In the genomic region with DNA sequence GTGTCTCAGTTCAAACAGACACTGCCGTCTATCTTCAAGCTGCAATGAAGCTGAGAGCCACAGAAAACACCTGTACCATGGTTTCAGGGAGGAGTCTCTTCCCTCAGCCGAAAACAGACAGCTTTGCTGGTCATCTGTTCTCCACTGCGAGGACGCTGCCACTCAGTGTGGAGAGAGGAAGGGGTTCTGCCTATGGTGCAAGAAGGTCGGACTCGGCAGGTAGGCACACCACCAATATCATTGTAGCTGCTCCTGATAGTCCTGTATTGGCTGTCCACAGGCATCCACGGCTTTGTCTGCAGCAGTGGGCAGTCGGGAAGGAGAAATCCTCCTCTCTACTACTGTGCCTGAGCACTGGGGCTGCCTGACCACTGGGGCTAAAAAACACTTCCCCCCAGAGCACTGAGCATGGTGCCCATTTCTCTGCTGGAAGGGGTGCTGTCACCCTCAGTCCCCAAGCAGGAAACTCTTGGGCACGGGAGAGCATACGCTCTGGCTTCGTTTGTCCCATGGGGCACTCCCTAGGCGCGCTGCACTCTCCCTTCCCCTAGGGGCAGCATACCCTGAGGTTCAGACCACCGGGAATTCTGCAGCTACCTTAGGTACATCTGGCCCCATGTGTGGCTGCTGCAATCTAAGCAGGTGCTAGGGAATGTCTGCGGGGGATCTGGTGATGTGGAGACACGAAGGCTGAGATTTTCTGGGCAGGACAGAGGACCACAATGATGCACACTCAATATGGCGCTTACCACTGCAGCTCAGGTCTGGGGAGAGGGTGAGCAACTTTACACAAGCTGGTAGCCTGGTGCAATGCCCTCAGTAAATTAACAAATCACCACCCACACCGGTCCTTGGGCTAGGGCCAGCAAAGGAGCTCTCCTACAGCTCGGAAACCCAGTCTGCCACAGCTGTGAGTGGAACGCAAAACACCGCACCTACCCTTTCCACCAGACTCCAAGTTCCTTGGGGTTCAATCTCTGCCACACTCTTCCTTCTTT, we compare ENCODE assay signal across 9 cellular contexts.
DNase-seq lines count a peak whose midpoint lies in the region; ATAC-seq, FAIRE-seq and TF ChIP-seq lines count a peak whose summit lies in the region.
"Had no signal": no experiment of that assay in that cellular context is flagged by ENCODE, and none has a peak within 500 bp of the region (broad histone marks: within the 10 kb centered on the region; RNA-seq: fewer than 3 reads in every experiment).

No MANE protein-coding gene starts in this region.

- no peak for FAIRE-seq in RCC 7860 (lab: Jason Lieb, UNC)

- peaks cover 2% of the 10 kb centered on the region for H3K27me3 Mint-ChIP-seq in glutamatergic neuron (ENCODE audit: unreplicated experiment)

- no peaks in the 10 kb centered on the region for H3K9me3 ChIP-seq in thyroid gland

- WGBS in thyroid gland, 2 donors, result 40 to 55% methylated on average over 16 to 21 of the region's 21 CpGs

- TF ChIP-seq CTCF in AG09309 (IDR thresholded peaks at IDR 0.05; ENCODE audit: control insufficient read depth, insufficient read depth, low read depth, low read length, missing control alignments) (peak; percentile 10), thyroid gland (IDR thresholded peaks at IDR 0.05) (peak in 4 of 6 experiments; percentile 20 to 69 (median 58)), glutamatergic neuron (IDR thresholded peaks at IDR 0.05; ENCODE audit: partially characterized antibody, unreplicated experiment) (no peak)

- peaks cover 5% of the 10 kb centered on the region for H3K36me3 Mint-ChIP-seq in glutamatergic neuron (ENCODE audit: unreplicated experiment)

- peak; percentile 46 for ATAC-seq in GM18868 (IDR thresholded peaks at IDR 0.05; ENCODE audit: unreplicated experiment)
- peak; percentile 23 for ATAC-seq in HG03045 (IDR thresholded peaks at IDR 0.05; ENCODE audit: unreplicated experiment)
- no peak for ATAC-seq in left ventricle myocardium superior

- H3K4me3 Mint-ChIP-seq in glutamatergic neuron (ENCODE audit: unreplicated experiment), result no peak overlapping the region

- intact Hi-C loops in left ventricle myocardium superior (cut with micrococcal nuclease) (no loop called here), thyroid gland (cut with DNase I) (no loop called here)

- peak overlapping the region in 2 of 3 donors; percentile 22 to 56 for H3K27ac ChIP-seq in thyroid gland
- H3K27ac ChIP-seq: HL-60 had no signal

- H3K4me3 ChIP-seq in AG09309 (ENCODE audit: control insufficient read depth, low read depth, low read length), result no peak overlapping the region
- H3K4me3 ChIP-seq in thyroid gland (replicated peaks in 1 of 3), result peak overlapping the region; percentile 4 to 56 (median 33)

- H3K27ac Mint-ChIP-seq in glutamatergic neuron (ENCODE audit: unreplicated experiment), result no peak overlapping the region

- H3K4me1 Mint-ChIP-seq in glutamatergic neuron (ENCODE audit: low read depth, unreplicated experiment), result no peaks in the 10 kb centered on the region

- H3K36me3 ChIP-seq in thyroid gland, result no peaks in the 10 kb centered on the region

- H3K9me3 Mint-ChIP-seq in glutamatergic neuron (ENCODE audit: unreplicated experiment), result peaks cover 5% of the 10 kb centered on the region

- DNase-seq in AG09309 (ENCODE audit: low read depth) (no peak), SHP77 treated with DMSO at 0.1 percent for 48 hours (lab: John Stamatoyannopoulos, UW) (peak; percentile 18), left ventricle myocardium superior (peak; percentile 14), thyroid gland (peak; percentile 56 to 63), RCC 7860 (ENCODE audit: low spot score) (no peak), glutamatergic neuron (no peak)

- no peaks in the 10 kb centered on the region for H3K27me3 ChIP-seq in thyroid gland

- no peaks in the 10 kb centered on the region for H3K4me1 ChIP-seq in thyroid gland

- TF ChIP-seq POLR2A in thyroid gland (IDR thresholded peaks at IDR 0.05), result no peak

Comparison
In these comparisons a context has a peak if more than half of its experiments do, and no peak if none do; other contexts are left out.
1. DNase-seq: peak in SHP77 treated with DMSO at 0.1 percent for 48 hours (single experiment), left ventricle myocardium superior (single experiment) and thyroid gland (2 of 2); none in AG09309 (single experiment), RCC 7860 (single experiment) and glutamatergic neuron (single experiment).